Comparison of ENCODE assay signal across 1 cellular context in genomic region chr4:89056953-89057398, GRCh38.
TF ChIP-seq lines count a peak whose summit lies in the region.

Gene FAM13A, minus strand, starts transcription at chr4:89057185. Its CDS starts 221 bp downstream, at chr4:89056964.

TF ChIP-seq in A549, 52 proteins besides CTCF, POLR2A, EP300 and RAD21 (continued from another document):
- TF ChIP-seq PHF8 (IDR thresholded peaks at IDR 0.05; ENCODE audit: borderline replicate concordance, low read depth) (0 out of 2 replicates have a peak, but pooled peaks have one; percentile 39), CHD4 (IDR thresholded peaks at IDR 0.05; ENCODE audit: borderline replicate concordance) (no peak), ZSCAN20 (CRISPR knock-in tag; IDR thresholded peaks at IDR 0.05) (no peak), MYC (IDR thresholded peaks at IDR 0.05; ENCODE audit: borderline replicate concordance, low read length) (peak; percentile 56; the same call in 1 of the 2 replicates), MAZ (IDR thresholded peaks at IDR 0.05; ENCODE audit: borderline replicate concordance, low read depth, low read length) (no peak), HOXB13 (CRISPR knock-in tag; IDR thresholded peaks at IDR 0.05; ENCODE audit: low read depth) (no peak), ELK1 (IDR thresholded peaks at IDR 0.05; ENCODE audit: low read depth, low read length) (no peak), ZC3H11A (IDR thresholded peaks at IDR 0.05) (no peak), SMC3 (IDR thresholded peaks at IDR 0.05) (no peak), ZFP36 (IDR thresholded peaks at IDR 0.05; ENCODE audit: borderline replicate concordance, partially characterized antibody) (no peak), BHLHE40 (IDR thresholded peaks at IDR 0.05; ENCODE audit: low read depth, low read length) (no peak), GATA3 (IDR thresholded peaks at IDR 0.05; ENCODE audit: borderline replicate concordance) (no peak), PBX3 (IDR thresholded peaks at IDR 0.05) (no peak)
